24 cellular contexts compared by ENCODE assay signal in the genomic region with DNA sequence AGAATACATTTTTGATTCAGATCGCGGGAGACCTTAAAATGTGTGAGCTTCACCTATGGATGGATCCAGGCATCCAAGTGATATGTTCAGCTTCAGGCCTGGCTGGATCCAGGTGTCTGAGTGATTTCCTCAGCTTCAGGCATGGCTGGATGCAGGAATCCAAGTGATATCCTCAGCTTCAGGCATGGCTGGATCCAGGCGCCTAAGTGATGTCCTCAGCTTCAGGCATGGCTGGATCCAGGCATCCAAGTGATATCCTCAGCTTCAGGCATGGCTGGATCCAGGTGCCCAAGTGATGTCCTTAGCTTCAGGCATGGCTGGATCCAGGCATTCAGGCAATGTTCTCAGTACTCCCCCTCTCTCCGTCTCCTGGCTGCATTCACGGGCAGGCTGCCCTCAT.
A peak's percentile ranks its signal among the peaks of the same experiment; 100 is the strongest.
DNase-seq lines count a peak whose midpoint lies in the region; ATAC-seq, FAIRE-seq and TF ChIP-seq lines count a peak whose summit lies in the region.
"Had no signal": no experiment of that assay in that cellular context is flagged by ENCODE, and none has a peak within 500 bp of the region (broad histone marks: within the 10 kb centered on the region; RNA-seq: fewer than 3 reads in every experiment).

No MANE protein-coding gene starts in this region.

- no peak overlapping the region for H2BK120ac ChIP-seq in H1 (replicated peaks; ENCODE audit: low read depth, low read length)

- TF ChIP-seq CTCF in HepG2 (CRISPR knock-in tag; IDR thresholded peaks at IDR 0.05) (no peak), right lobe of liver (IDR thresholded peaks at IDR 0.05) (no peak), H1 (IDR thresholded peaks at IDR 0.05; ENCODE audit: control extremely low read depth in 1 of 3, insufficient read depth in 1 of 3, low read depth in 1 of 3, low read length in 3 of 3) (no peak), neural progenitor cell (IDR thresholded peaks at IDR 0.05) (no peak), brain microvascular endothelial cell (IDR thresholded peaks at IDR 0.05; ENCODE audit: low read depth, low read length, missing control alignments) (no peak)

- H3K9ac ChIP-seq in HepG2 (ENCODE audit: insufficient read depth, low read depth, low read length) (no peak overlapping the region), H1 (replicated peaks in 1 of 4; ENCODE audit: extremely low read depth in 1 of 4, low read depth in 3 of 4, low read length in 3 of 4) (no peak overlapping the region), neural progenitor cell (no peak overlapping the region)
- H3K9ac ChIP-seq: BLaER1 had no signal

- H3K4me3 ChIP-seq in HepG2 (replicated peaks in 1 of 3; ENCODE audit: insufficient read depth in 1 of 3, low read depth in 2 of 3, low read length in 3 of 3) (no peak overlapping the region), right lobe of liver (no peak overlapping the region), H1 (ENCODE audit: extremely low read depth in 1 of 4, insufficient read depth in 2 of 4, low read depth in 3 of 4, low read length in 4 of 4) (no peak overlapping the region), neural progenitor cell (no peak overlapping the region), brain microvascular endothelial cell (ENCODE audit: low read depth, low read length) (no peak overlapping the region)
- H3K4me3 ChIP-seq: BLaER1, GM12878, GM23338, HAP-1 had no signal

- no peak overlapping the region for H2BK12ac ChIP-seq in H1 (ENCODE audit: low read depth, low read length)

- no peaks in the 10 kb centered on the region for H3K27me3 Mint-ChIP-seq in neural progenitor cell (ENCODE audit: insufficient read depth, low read depth)

- H3K23ac ChIP-seq in H1 (ENCODE audit: insufficient read length), result no peak overlapping the region

- H3K9me3 ChIP-seq in HepG2 (ENCODE audit: low read length) (no peaks in the 10 kb centered on the region), right lobe of liver (no peaks in the 10 kb centered on the region), H1 (ENCODE audit: insufficient read depth in 2 of 2, low read depth in 1 of 2, low read length in 1 of 2) (no peaks in the 10 kb centered on the region), neural progenitor cell (ENCODE audit: low read depth) (no peaks in the 10 kb centered on the region)
- H3K9me3 ChIP-seq: BLaER1, HAP-1 had no signal

- H3K36me3 Mint-ChIP-seq in neural progenitor cell, result no peaks in the 10 kb centered on the region
- H3K36me3 Mint-ChIP-seq: CD8-positive, alpha-beta memory T cell had no signal

- H2BK15ac ChIP-seq in H1 (ENCODE audit: low read length), result no peak overlapping the region

- TF ChIP-seq POLR2A in HepG2 (IDR thresholded peaks at IDR 0.05; ENCODE audit: insufficient read depth in 1 of 2, low read depth in 2 of 2, low read length in 2 of 2) (no peak), right lobe of liver (IDR thresholded peaks at IDR 0.05) (no peak), H1 (IDR thresholded peaks at IDR 0.05; ENCODE audit: control extremely low read depth in 1 of 2, low read depth in 2 of 2, low read length in 2 of 2) (no peak)

- H3K27ac Mint-ChIP-seq in neural progenitor cell, result no peak overlapping the region
- H3K27ac Mint-ChIP-seq: B cell; CD4-positive, CD25-positive, alpha-beta regulatory T cell; CD8-positive, alpha-beta memory T cell; GM23338 had no signal

- H3K23me2 ChIP-seq in H1 (ENCODE audit: low read depth, low read length), result no peaks in the 10 kb centered on the region

- ATAC-seq in HepG2 (no peak), right lobe of liver (no peak)
- ATAC-seq: GM12878, GM23338 had no signal

- H4K20me1 ChIP-seq in HepG2 (ENCODE audit: insufficient read depth, low read length), result no peaks in the 10 kb centered on the region
- peaks cover 0 to 1% of the 10 kb centered on the region in 2 experiments for H4K20me1 ChIP-seq in H1 (replicated peaks in 1 of 2; ENCODE audit: control insufficient read depth in 1 of 2, insufficient read depth in 2 of 2, low read length in 2 of 2)
- no peaks in the 10 kb centered on the region for H4K20me1 ChIP-seq in neural progenitor cell (ENCODE audit: low read depth)
- H4K20me1 ChIP-seq: BLaER1 had no signal

- no peak overlapping the region for H3K14ac ChIP-seq in H1 (ENCODE audit: insufficient read length)

- intact Hi-C loops in HepG2 (cut with micrococcal nuclease; ENCODE audit: unreplicated experiment), result no loop called here
- intact Hi-C loops in right lobe of liver (cut with DNase I), result no loop called here

- DNase-seq in HepG2 (ENCODE audit: low spot score), result no peak
- DNase-seq in right lobe of liver, result no peak
- no peak for DNase-seq in H1 (ENCODE audit: low read depth in 1 of 2, low spot score in 2 of 2)
- DNase-seq in neural progenitor cell (ENCODE audit: low spot score), result no peak
- DNase-seq in LoVo (ENCODE audit: low spot score), result no peak
- no peak for DNase-seq in brain microvascular endothelial cell
- DNase-seq in medulla oblongata (ENCODE audit: extremely low spot score), result no peak
- DNase-seq: CD4-positive, CD25-positive, alpha-beta regulatory T cell; CD8-positive, alpha-beta memory T cell; DMS 273 treated with DMSO at 0.1 percent for 48 hours; DMS79; EL; GDM1 had no signal

- no peaks in the 10 kb centered on the region for H3F3A ChIP-seq in neural progenitor cell (ENCODE audit: low read depth)

- H2BK5ac ChIP-seq in H1 (ENCODE audit: low read depth, low read length), result no peak overlapping the region

- H3K36me3 ChIP-seq in HepG2 (replicated peaks in 1 of 2; ENCODE audit: control insufficient read depth in 1 of 2, insufficient read depth in 2 of 2, low read length in 2 of 2) (peaks cover 0 to 2% of the 10 kb centered on the region in 2 experiments; a peak in 3 of 5 replicates), right lobe of liver (peaks cover 0 to 29% (median 4%) of the 10 kb centered on the region in 4 donors), H1 (ENCODE audit: control insufficient read depth in 2 of 4, insufficient read depth in 4 of 4, low read length in 3 of 4) (peaks cover 0 to 16% (median 6%) of the 10 kb centered on the region in 4 experiments; a peak in 5 of 8 replicates), neural progenitor cell (no peaks in the 10 kb centered on the region), brain microvascular endothelial cell (replicated peaks) (no peaks in the 10 kb centered on the region)
- H3K36me3 ChIP-seq: BLaER1, HAP-1 had no signal

- H3K4me3 Mint-ChIP-seq in neural progenitor cell, result peak overlapping the region; percentile 31
- H3K4me3 Mint-ChIP-seq: B cell; CD4-positive, CD25-positive, alpha-beta regulatory T cell; CD8-positive, alpha-beta memory T cell; GM23338 had no signal

- no peak overlapping the region for H3K56ac ChIP-seq in H1 (replicated peaks; ENCODE audit: insufficient read length, low read depth, low read length)

- 91% methylated on average over 4 of the region's 5 CpGs for WGBS in HepG2 (ENCODE audit: low lambda C conversion rate)
- 89% methylated on average over 3 of the region's 5 CpGs for WGBS in right lobe of liver (ENCODE audit: insufficient coverage, low coverage, low lambda C conversion rate, missing lambda C conversion rate)
- WGBS in H1 (ENCODE audit: extremely low coverage in 1 of 2, insufficient coverage in 1 of 2, insufficient read length in 1 of 2, insufficient replicate concordance in 2 of 2, low coverage in 1 of 2, low lambda C conversion rate in 2 of 2, missing lambda C conversion rate in 1 of 2), 2 experiments, result 93% methylated on average over 5 of the region's 5 CpGs; no CpG with 5 or more reads in 1 of the 2 experiments

- in situ Hi-C loops in HepG2 (cut with HindIII; ENCODE audit: extremely low pct_ligation_motif_present, low pct_unique_long_range_greater_than_20kb) (no loop called here), brain microvascular endothelial cell (cut with HindIII; ENCODE audit: low pct_ligation_motif_present, low sequenced_read_pairs) (no loop called here)

- no peak overlapping the region for H2BK20ac ChIP-seq in H1 (ENCODE audit: low read length)

- no peaks in the 10 kb centered on the region for H3K79me1 ChIP-seq in H1 (ENCODE audit: low read depth, low read length)

- H3K18ac ChIP-seq in H1 (ENCODE audit: extremely low read depth, low read length), result no peak overlapping the region

- no peak overlapping the region for H3K4me2 ChIP-seq in HepG2 (ENCODE audit: low read depth, low read length)
- H3K4me2 ChIP-seq in H1 (ENCODE audit: insufficient read depth in 1 of 2, low read depth in 2 of 2, low read length in 2 of 2), result no peak overlapping the region
- no peak overlapping the region for H3K4me2 ChIP-seq in neural progenitor cell
- H3K4me2 ChIP-seq: BLaER1, GM23338 had no signal

- TF ChIP-seq EP300 in HepG2 (IDR thresholded peaks at IDR 0.05; ENCODE audit: low read depth in 2 of 2, low read length in 2 of 2) (no peak), HepG2 (CRISPR knock-in tag; IDR thresholded peaks at IDR 0.05; ENCODE audit: borderline replicate concordance) (no peak), H1 (IDR thresholded peaks at IDR 0.05; ENCODE audit: borderline replicate concordance in 1 of 2, low read depth in 2 of 2, low read length in 2 of 2) (no peak)

- no peaks in the 10 kb centered on the region for H3K4me1 Mint-ChIP-seq in neural progenitor cell
- H3K4me1 Mint-ChIP-seq: B cell; CD8-positive, alpha-beta memory T cell; GM23338 had no signal

- no peak overlapping the region for H4K5ac ChIP-seq in H1 (ENCODE audit: insufficient read length, low read depth, low read length)

- TF ChIP-seq RAD21 in HepG2 (CRISPR knock-in tag; IDR thresholded peaks at IDR 0.05) (no peak), H1 (IDR thresholded peaks at IDR 0.05 in 1 of 2, conservative IDR thresholded peaks at IDR 0.05 in 1 of 2; ENCODE audit: low read depth in 2 of 2, low read length in 2 of 2) (no peak)

- H3K9me3 Mint-ChIP-seq in neural progenitor cell, result no peaks in the 10 kb centered on the region

- H2AK5ac ChIP-seq in H1 (ENCODE audit: low read depth, low read length), result no peak overlapping the region

- H3K4me1 ChIP-seq in HepG2 (ENCODE audit: insufficient read depth, low read length), result peaks cover 12% of the 10 kb centered on the region
- peaks cover 0 to 7% (median 0%) of the 10 kb centered on the region in 4 donors for H3K4me1 ChIP-seq in right lobe of liver
- H3K4me1 ChIP-seq in H1 (replicated peaks in 1 of 4; ENCODE audit: control insufficient read depth in 3 of 4, insufficient read depth in 4 of 4, low read length in 3 of 4), result peaks cover 0 to 6% (median 0%) of the 10 kb centered on the region in 4 experiments; a peak in 1 of 7 replicates
- H3K4me1 ChIP-seq in neural progenitor cell, result no peaks in the 10 kb centered on the region
- H3K4me1 ChIP-seq: HAP-1 had no signal

- H3K79me2 ChIP-seq in HepG2 (ENCODE audit: insufficient read depth, low read length) (no peaks in the 10 kb centered on the region), H1 (ENCODE audit: control insufficient read depth in 1 of 2, insufficient read depth in 2 of 2, low read length in 2 of 2) (no peaks in the 10 kb centered on the region), neural progenitor cell (ENCODE audit: low read depth) (no peaks in the 10 kb centered on the region)

- CTCF ChIA-PET in HepG2 (lab: Yijun Ruan, JAX; ENCODE audit: low intra/inter-chr PET ratio, low total read pairs) (no interaction called here), H1 (lab: Charles Lee; ENCODE audit: partially characterized antibody) (interaction anchor here (0.5 to 7.8 kb wide), 8 partner anchors 12 to 406 kb away, joined by 3 to 51 read pairs (median 4); no protein-coding TSS in a partner anchor)

- no TSS peak for BruUV-seq in HepG2 (replicated peaks; lab: Mats Ljungman, UMichigan)

- H3K4ac ChIP-seq in H1 (replicated peaks; ENCODE audit: insufficient read length, low read depth, low read length), result no peak overlapping the region

- POLR2A ChIA-PET in HepG2 (lab: Yijun Ruan, JAX) (no interaction called here), H1 (lab: Charles Lee; ENCODE audit: partially characterized antibody) (no interaction called here)

- H3K27ac ChIP-seq in HepG2 (ENCODE audit: extremely low read length, insufficient read depth, low read length), result no peak overlapping the region
- no peak overlapping the region for H3K27ac ChIP-seq in right lobe of liver
- no peak overlapping the region for H3K27ac ChIP-seq in H1 (ENCODE audit: low read depth, low read length)
- H3K27ac ChIP-seq in neural progenitor cell, result no peak overlapping the region
- no peak overlapping the region for H3K27ac ChIP-seq in brain microvascular endothelial cell
- H3K27ac ChIP-seq: 22Rv1, BLaER1, C4-2B had no signal

- H2AFZ ChIP-seq in HepG2 (ENCODE audit: low read length), result no peak overlapping the region
- no peak overlapping the region for H2AFZ ChIP-seq in H1 (ENCODE audit: low read length)
- H2AFZ ChIP-seq in neural progenitor cell (replicated peaks), result no peak overlapping the region
- H2AFZ ChIP-seq: GM23338 had no signal

- H3K27me3 ChIP-seq in HepG2 (ENCODE audit: control insufficient read depth in 1 of 2, insufficient read depth in 2 of 2, low read length in 2 of 2), result no peaks in the 10 kb centered on the region
- no peaks in the 10 kb centered on the region for H3K27me3 ChIP-seq in right lobe of liver
- no peaks in the 10 kb centered on the region for H3K27me3 ChIP-seq in H1 (replicated peaks in 1 of 4; ENCODE audit: control insufficient read depth in 3 of 4, extremely low read depth in 1 of 4, insufficient read depth in 3 of 4, low read length in 3 of 4)
- H3K27me3 ChIP-seq in neural progenitor cell, result no peaks in the 10 kb centered on the region
- no peaks in the 10 kb centered on the region for H3K27me3 ChIP-seq in brain microvascular endothelial cell (replicated peaks)
- H3K27me3 ChIP-seq: BLaER1 had no signal

- no peak overlapping the region for H4K91ac ChIP-seq in H1 (replicated peaks; ENCODE audit: insufficient read length, low read length)

- H4K8ac ChIP-seq in H1 (ENCODE audit: extremely low read depth, insufficient read depth, low read length), result no peak overlapping the region

- FAIRE-seq in HepG2 (lab: Jason Lieb, UNC) (no peak), H1 (lab: Jason Lieb, UNC) (no peak)
- FAIRE-seq: A204.1, D721Med, GM12878, GM19239, H54 had no signal
